28 cellular contexts compared by ENCODE assay signal in genomic region chr6:3449750-3450305, GRCh38. TPM values are rescaled to one million over a fixed set of nuclear protein-coding genes. Genes with fewer than 3 reads are reported as not detected.
DNase-seq lines count a peak whose midpoint lies in the region; ATAC-seq and TF ChIP-seq lines count a peak whose summit lies in the region.
"Had no signal": no experiment of that assay in that cellular context is flagged by ENCODE, and none has a peak within 500 bp of the region (broad histone marks: within the 10 kb centered on the region; RNA-seq: fewer than 3 reads in every experiment).

No MANE protein-coding gene starts in this region.

- no peaks in the 10 kb centered on the region for H3F3A ChIP-seq in MM.1S (ENCODE audit: insufficient read depth, low read length)

- H3K9me3 Mint-ChIP-seq in activated naive CD8-positive, alpha-beta T cell (ENCODE audit: low read depth), result peaks cover 8% of the 10 kb centered on the region
- H3K9me3 Mint-ChIP-seq in activated naive CD8-positive, alpha-beta T cell treated with anti-CD3 and anti-CD28 coated beads for 36 hours, result no peaks in the 10 kb centered on the region
- H3K9me3 Mint-ChIP-seq: stimulated activated naive CD8-positive, alpha-beta T cell treated with anti-CD3 and anti-CD28 coated beads, Interleukin-15, amount 100 ng/mL, for 72 hours had no signal

- H3K27me3 Mint-ChIP-seq in activated naive CD8-positive, alpha-beta T cell, result no peaks in the 10 kb centered on the region
- no peaks in the 10 kb centered on the region for H3K27me3 Mint-ChIP-seq in activated naive CD8-positive, alpha-beta T cell treated with anti-CD3 and anti-CD28 coated beads for 36 hours
- H3K27me3 Mint-ChIP-seq: stimulated activated naive CD8-positive, alpha-beta T cell treated with anti-CD3 and anti-CD28 coated beads, Interleukin-15, amount 100 ng/mL, for 72 hours had no signal

- H3K36me3 ChIP-seq in MM.1S (replicated peaks; ENCODE audit: insufficient read depth, low read length) (no peaks in the 10 kb centered on the region), subcutaneous abdominal adipose tissue (ENCODE audit: control insufficient read depth in 5 of 5, insufficient read depth in 5 of 5, low read length in 5 of 5) (no peaks in the 10 kb centered on the region), upper lobe of right lung (no peaks in the 10 kb centered on the region)
- H3K36me3 ChIP-seq: ascending aorta, cardiac muscle cell, colonic mucosa, lower lobe of right lung, ovary, tibial artery had no signal

- no peak overlapping the region for H2AFZ ChIP-seq in MM.1S (ENCODE audit: low read length)

- peaks cover 27% of the 10 kb centered on the region for H3K4me1 Mint-ChIP-seq in activated naive CD8-positive, alpha-beta T cell (ENCODE audit: low read depth)
- H3K4me1 Mint-ChIP-seq in activated naive CD8-positive, alpha-beta T cell treated with anti-CD3 and anti-CD28 coated beads for 36 hours, result peaks cover 12% of the 10 kb centered on the region

- H3K4me3 ChIP-seq in MM.1S (ENCODE audit: low read length) (no peak overlapping the region), subcutaneous abdominal adipose tissue (ENCODE audit: low read depth in 1 of 5, low read length in 5 of 5) (no peak overlapping the region), upper lobe of right lung (no peak overlapping the region)
- H3K4me3 ChIP-seq: ascending aorta, cardiac muscle cell, colonic mucosa, lower lobe of right lung, ovary, tibial artery had no signal

- no peak overlapping the region for H3K4me2 ChIP-seq in MM.1S (ENCODE audit: low read depth, low read length)

- H3K4me1 ChIP-seq in MM.1S (ENCODE audit: low read length) (no peaks in the 10 kb centered on the region), subcutaneous abdominal adipose tissue (ENCODE audit: control insufficient read depth in 5 of 5, insufficient read depth in 5 of 5, low read length in 5 of 5) (peaks cover 2 to 45% (median 37%) of the 10 kb centered on the region in 5 donors), upper lobe of right lung (no peaks in the 10 kb centered on the region)
- H3K4me1 ChIP-seq: ascending aorta had no signal

- TF ChIP-seq CTCF in MM.1S (IDR thresholded peaks at IDR 0.05; ENCODE audit: low read length) (no peak), upper lobe of right lung (IDR thresholded peaks at IDR 0.05) (no peak)

- no peaks in the 10 kb centered on the region for H3K79me2 ChIP-seq in MM.1S (ENCODE audit: low read length)

- H3K27me3 ChIP-seq in MM.1S (replicated peaks; ENCODE audit: insufficient read depth, low read length), result no peaks in the 10 kb centered on the region
- no peaks in the 10 kb centered on the region for H3K27me3 ChIP-seq in subcutaneous abdominal adipose tissue (ENCODE audit: control insufficient read depth in 5 of 5, insufficient read depth in 4 of 5, low read length in 5 of 5)
- peaks cover 6% of the 10 kb centered on the region for H3K27me3 ChIP-seq in upper lobe of right lung
- H3K27me3 ChIP-seq: ascending aorta, cardiac muscle cell, colonic mucosa, ovary had no signal

- DNase-seq in activated naive CD8-positive, alpha-beta T cell treated with anti-CD3 and anti-CD28 coated beads for 36 hours, result no peak
- DNase-seq in MM.1S (peak; percentile 26), T-helper 1 cell (no peak), COLO829 (ENCODE audit: low spot score) (no peak), upper lobe of right lung (no peak)
- DNase-seq: CD8-positive, alpha-beta T cell; colonic mucosa; DMS 273 treated with DMSO at 0.1 percent for 48 hours; effector memory CD4-positive, alpha-beta T cell; kidney glomerular epithelial cell; lower lobe of right lung; NCI-H1105; NCI-H1930; NCI-H526; nephron progenitor cell; ovary; SHP77; stimulated activated naive CD8-positive, alpha-beta T cell treated with anti-CD3 and anti-CD28 coated beads, Interleukin-15, amount 100 ng/mL, for 72 hours; T-helper 9 cell; tibial artery; WERI-Rb-1 had no signal

- intact Hi-C loops in upper lobe of right lung (cut with DNase I), result no loop called here

- no peak overlapping the region for H3K4me3 Mint-ChIP-seq in activated naive CD8-positive, alpha-beta T cell
- no peak overlapping the region for H3K4me3 Mint-ChIP-seq in activated naive CD8-positive, alpha-beta T cell treated with anti-CD3 and anti-CD28 coated beads for 36 hours
- H3K4me3 Mint-ChIP-seq: CD8-positive, alpha-beta T cell; nephron progenitor cell; stimulated activated naive CD8-positive, alpha-beta T cell treated with anti-CD3 and anti-CD28 coated beads, Interleukin-15, amount 100 ng/mL, for 72 hours had no signal

- no peak overlapping the region for H3K9ac ChIP-seq in MM.1S (ENCODE audit: low read length)
- no peak overlapping the region for H3K9ac ChIP-seq in subcutaneous abdominal adipose tissue (ENCODE audit: low read length in 5 of 5)

- H4K20me1 ChIP-seq in MM.1S (ENCODE audit: insufficient read depth, low read length), result no peaks in the 10 kb centered on the region

- peak; percentile 65 for ATAC-seq in GM21367 (IDR thresholded peaks at IDR 0.05; ENCODE audit: unreplicated experiment)
- ATAC-seq in upper lobe of right lung, result no peak
- ATAC-seq: CD8-positive, alpha-beta T cell; HCT116; lower lobe of right lung; stimulated activated naive CD8-positive, alpha-beta T cell treated with anti-CD3 and anti-CD28 coated beads, Interleukin-15, amount 100 ng/mL, for 72 hours had no signal

- H3K27ac ChIP-seq in MM.1S (ENCODE audit: low read length), result no peak overlapping the region
- peak overlapping the region; percentile 63 for H3K27ac ChIP-seq in subcutaneous abdominal adipose tissue (ENCODE audit: low read depth, low read length)
- H3K27ac ChIP-seq in upper lobe of right lung, result no peak overlapping the region
- H3K27ac ChIP-seq: ascending aorta, cardiac muscle cell, colonic mucosa, lower lobe of right lung, ovary, tibial artery, WERI-Rb-1 had no signal

- H3K9me3 ChIP-seq in MM.1S (replicated peaks; ENCODE audit: insufficient read depth, low read length) (no peaks in the 10 kb centered on the region), subcutaneous abdominal adipose tissue (ENCODE audit: control insufficient read depth in 5 of 5, low read length in 5 of 5) (no peaks in the 10 kb centered on the region), upper lobe of right lung (no peaks in the 10 kb centered on the region)
- H3K9me3 ChIP-seq: ascending aorta, colonic mucosa, lower lobe of right lung, ovary, tibial artery had no signal

- no peaks in the 10 kb centered on the region for H3K36me3 Mint-ChIP-seq in activated naive CD8-positive, alpha-beta T cell
- H3K36me3 Mint-ChIP-seq in activated naive CD8-positive, alpha-beta T cell treated with anti-CD3 and anti-CD28 coated beads for 36 hours, result no peaks in the 10 kb centered on the region
- H3K36me3 Mint-ChIP-seq: activated naive CD4-positive, alpha-beta T cell treated with anti-CD3 and anti-CD28 coated beads, Interleukin-2, amount 50 U/mL, for 72 hours; CD8-positive, alpha-beta T cell had no signal

- peak overlapping the region; percentile 11 for H3K27ac Mint-ChIP-seq in activated naive CD8-positive, alpha-beta T cell
- no peak overlapping the region for H3K27ac Mint-ChIP-seq in activated naive CD8-positive, alpha-beta T cell treated with anti-CD3 and anti-CD28 coated beads for 36 hours
- H3K27ac Mint-ChIP-seq: nephron progenitor cell had no signal

- no peaks in the 10 kb centered on the region for H3K9me2 ChIP-seq in MM.1S (replicated peaks; ENCODE audit: insufficient read depth, low read length)

RNA-seq across cellular contexts. Expression of gene SLC22A23, which starts 7.0 kb away (rescaled TPM):
- total RNA-seq in activated naive CD8-positive, alpha-beta T cell treated with anti-CD3 and anti-CD28 coated beads for 36 hours, result under 1 TPM; 0.24 to 0.41 TPM
- total RNA-seq in upper lobe of right lung, result 19.2 TPM

Comparison
In these comparisons a context has a peak if more than half of its experiments do, and no peak if none do; other contexts are left out.
1. RNA of gene SLC22A23, which starts 7.0 kb away (total RNA-seq): 19.2 TPM in upper lobe of right lung (single experiment); 0.24 to 0.41 TPM in activated naive CD8-positive, alpha-beta T cell treated with anti-CD3 and anti-CD28 coated beads for 36 hours; every median in the first group is over 10 times any median in the second.